26 cellular contexts compared by ENCODE assay signal in genomic region chr20:32431457-32431856, GRCh38.
"Had no signal": no experiment of that assay in that cellular context is flagged by ENCODE, and none has a peak within 500 bp of the region (broad histone marks: within the 10 kb centered on the region; RNA-seq: fewer than 3 reads in every experiment).

No MANE protein-coding gene starts in this region.

- DNase-seq: activated CD4-positive, alpha-beta memory T cell treated with anti-CD3 and anti-CD28 coated beads, Interleukin-2, amount 10 ng/mL, durations not matched to agents 7 days and 5 days; activated CD4-positive, alpha-beta T cell treated with anti-CD3 and anti-CD28 coated beads for 1 hour; activated CD4-positive, alpha-beta T cell treated with anti-CD3 and anti-CD28 coated beads for 48 hours; activated CD4-positive, CD25-positive, alpha-beta regulatory T cell; activated effector memory CD4-positive, alpha-beta T cell treated with Interleukin-2 at 50 U/mL for 16 hours; activated naive CD8-positive, alpha-beta T cell treated with anti-CD3 and anti-CD28 coated beads, Interleukin-2, amount 50 U/mL, for 24 hours; activated T-cell treated with anti-CD3 and anti-CD28 coated beads, Interleukin-2, amount 50 U/mL, for 4 hours; anterior cingulate cortex; central memory CD4-positive, alpha-beta T cell; Kasumi-1; KG1; MG63; NCI-H1048; NCI-H1436 treated with DMSO at 0.1 percent for 48 hours; NCI-H1694 treated with DMSO at 0.1 percent for 48 hours; NCI-H524 treated with DMSO at 0.1 percent for 48 hours; SHP77 treated with DMSO at 0.1 percent for 48 hours; T-cell; T-helper 2 cell; T-helper 9 cell; WERI-Rb-1 had no signal

- ATAC-seq: activated naive CD8-positive, alpha-beta T cell treated with anti-CD3 and anti-CD28 coated beads, Interleukin-2, amount 50 U/mL, for 24 hours; activated T-cell treated with anti-CD3 and anti-CD28 coated beads, Interleukin-2, amount 50 U/mL, for 4 hours; Panc1; T-cell had no signal

- H3K27ac ChIP-seq: SJSA1, WERI-Rb-1 had no signal

- H3K9me3 Mint-ChIP-seq: activated CD4-positive, alpha-beta memory T cell treated with anti-CD3 and anti-CD28 coated beads, Interleukin-2, amount 10 ng/mL, durations not matched to agents 7 days and 5 days; activated naive CD8-positive, alpha-beta T cell treated with anti-CD3 and anti-CD28 coated beads, Interleukin-2, amount 50 U/mL, for 24 hours; activated T-cell treated with anti-CD3 and anti-CD28 coated beads, Interleukin-2, amount 50 U/mL, for 4 hours; brain; T-cell had no signal

- H3K27me3 Mint-ChIP-seq: activated CD4-positive, alpha-beta memory T cell treated with anti-CD3 and anti-CD28 coated beads, Interleukin-2, amount 10 ng/mL, durations not matched to agents 7 days and 5 days; activated naive CD8-positive, alpha-beta T cell; activated naive CD8-positive, alpha-beta T cell treated with anti-CD3 and anti-CD28 coated beads, Interleukin-2, amount 50 U/mL, for 24 hours; brain; T-cell had no signal

- H3K27me3 ChIP-seq: MG63, SJSA1 had no signal

- H3K9me3 ChIP-seq: MG63, SJSA1, SK-N-SH had no signal

- H3K4me3 Mint-ChIP-seq: activated CD4-positive, alpha-beta memory T cell treated with anti-CD3 and anti-CD28 coated beads, Interleukin-2, amount 10 ng/mL, durations not matched to agents 7 days and 5 days; activated naive CD8-positive, alpha-beta T cell; activated naive CD8-positive, alpha-beta T cell treated with anti-CD3 and anti-CD28 coated beads, Interleukin-2, amount 50 U/mL, for 24 hours; activated T-cell treated with anti-CD3 and anti-CD28 coated beads, Interleukin-2, amount 50 U/mL, for 4 hours; brain; T-cell had no signal

- H3K4me1 Mint-ChIP-seq: activated naive CD8-positive, alpha-beta T cell treated with anti-CD3 and anti-CD28 coated beads, Interleukin-2, amount 50 U/mL, for 24 hours; brain had no signal

- H3K4me3 ChIP-seq: MG63, SJSA1 had no signal

- H3K27ac Mint-ChIP-seq: activated CD4-positive, alpha-beta memory T cell treated with anti-CD3 and anti-CD28 coated beads, Interleukin-2, amount 10 ng/mL, durations not matched to agents 7 days and 5 days; activated naive CD8-positive, alpha-beta T cell; activated naive CD8-positive, alpha-beta T cell treated with anti-CD3 and anti-CD28 coated beads, Interleukin-2, amount 50 U/mL, for 24 hours had no signal
